8 cellular contexts compared by ENCODE assay signal in genomic region chr6:117840541-117840983, GRCh38.
A peak's percentile ranks its signal among the peaks of the same experiment; 100 is the strongest.
DNase-seq lines count a peak whose midpoint lies in the region; ATAC-seq and TF ChIP-seq lines count a peak whose summit lies in the region.

No MANE protein-coding gene starts in this region.

- H3K79me2 ChIP-seq in DOHH2 (ENCODE audit: control insufficient read depth, low read length) (no peaks in the 10 kb centered on the region), KMS-11 (ENCODE audit: insufficient read depth, low read depth) (no peaks in the 10 kb centered on the region)

- POLR2A ChIA-PET in naive thymus-derived CD8-positive, alpha-beta T cell (lab: Charles Lee): no interaction called here

- H2AFZ ChIP-seq in KMS-11 (ENCODE audit: low read depth): no peak overlapping the region

- H3K9ac ChIP-seq in KMS-11: no peak overlapping the region

- no peak overlapping the region for H3K4me3 Mint-ChIP-seq in naive thymus-derived CD8-positive, alpha-beta T cell

- no peaks in the 10 kb centered on the region for H3K9me3 ChIP-seq in DOHH2 (ENCODE audit: control insufficient read depth, insufficient read depth, low read length)

- H3K4me2 ChIP-seq in DOHH2 (ENCODE audit: low read length) (no peak overlapping the region), KMS-11 (no peak overlapping the region)

- H3K4me1 Mint-ChIP-seq in naive thymus-derived CD8-positive, alpha-beta T cell: no peaks in the 10 kb centered on the region

- no peaks in the 10 kb centered on the region for H3K36me3 ChIP-seq in DOHH2 (ENCODE audit: control insufficient read depth, low read length)
- no peaks in the 10 kb centered on the region for H3K36me3 ChIP-seq in KMS-11 (ENCODE audit: insufficient read depth)

- H3K9me3 Mint-ChIP-seq in naive thymus-derived CD8-positive, alpha-beta T cell: peaks cover 3 to 39% (median 18%) of the 10 kb centered on the region in 9 donors

- H3K27ac Mint-ChIP-seq in naive thymus-derived CD8-positive, alpha-beta T cell: no peak overlapping the region

- H3K4me1 ChIP-seq in DOHH2 (ENCODE audit: control insufficient read depth, low read length) (no peaks in the 10 kb centered on the region), KMS-11 (ENCODE audit: low read depth, poor library complexity, severe bottlenecking) (no peaks in the 10 kb centered on the region)

- ATAC-seq in HG03378 (IDR thresholded peaks at IDR 0.05; ENCODE audit: unreplicated experiment) (no peak), HG03045 (IDR thresholded peaks at IDR 0.05; ENCODE audit: unreplicated experiment) (no peak), GM21528 (IDR thresholded peaks at IDR 0.05; ENCODE audit: low FRiP score, unreplicated experiment) (no peak)
- ATAC-seq in naive thymus-derived CD8-positive, alpha-beta T cell: no peak

- H3K27me3 Mint-ChIP-seq in naive thymus-derived CD8-positive, alpha-beta T cell: peaks cover 0 to 4% (median 3%) of the 10 kb centered on the region in 5 donors

- H3K36me3 Mint-ChIP-seq in naive thymus-derived CD8-positive, alpha-beta T cell: peaks cover 0 to 9% (median 0%) of the 10 kb centered on the region in 3 donors

- H3K27ac ChIP-seq in DOHH2 (ENCODE audit: low read depth, low read length) (no peak overlapping the region), KMS-11 (no peak overlapping the region)

- peak; percentile 23 for DNase-seq in SHP77 treated with DMSO at 0.1 percent for 48 hours (lab: John Stamatoyannopoulos, UW)
- DNase-seq in iPS-NIHi7 (ENCODE audit: extremely low spot score): peak; percentile 42
- DNase-seq in naive thymus-derived CD8-positive, alpha-beta T cell: no peak

- TF ChIP-seq CTCF in DOHH2 (IDR thresholded peaks at IDR 0.05; ENCODE audit: low read depth, low read length, poor library complexity, severe bottlenecking) (peak; percentile 53), KMS-11 (conservative IDR thresholded peaks at IDR 0.05; ENCODE audit: low read depth, low read length) (peak; percentile 72)

- H3F3A ChIP-seq in DOHH2 (ENCODE audit: control insufficient read depth, insufficient read depth): no peaks in the 10 kb centered on the region

- no peak overlapping the region for H3K4me3 ChIP-seq in DOHH2 (ENCODE audit: low read length)
- H3K4me3 ChIP-seq in KMS-11 (IDR thresholded peaks at IDR 0.05; ENCODE audit: insufficient read depth, low read depth, low read length): no peak overlapping the region

- no peaks in the 10 kb centered on the region for H3K9me2 ChIP-seq in DOHH2 (replicated peaks; ENCODE audit: control insufficient read depth, low read length)

- peaks cover 5% of the 10 kb centered on the region; the same call in 1 of the 2 replicates for H3K27me3 ChIP-seq in DOHH2 (ENCODE audit: control insufficient read depth, low read length)
- no peaks in the 10 kb centered on the region for H3K27me3 ChIP-seq in KMS-11 (ENCODE audit: insufficient read depth, low read depth)

- H4K20me1 ChIP-seq in DOHH2 (ENCODE audit: control insufficient read depth, insufficient read depth, low read depth, low read length): no peaks in the 10 kb centered on the region
- H4K20me1 ChIP-seq in KMS-11 (ENCODE audit: insufficient read depth): no peaks in the 10 kb centered on the region

Comparison
In these comparisons a context has a peak if more than half of its experiments do, and no peak if none do; other contexts are left out.
1. DNase-seq: peak in SHP77 treated with DMSO at 0.1 percent for 48 hours (single experiment) and iPS-NIHi7 (single experiment); none in naive thymus-derived CD8-positive, alpha-beta T cell (0 of 10).